ENCODE assay signal across 28 cellular contexts in genomic region chr2:6841537-6842287, GRCh38. TPM values are rescaled to one million over a fixed set of nuclear protein-coding genes. Genes with fewer than 3 reads are reported as not detected.
"Had no signal": no experiment of that assay in that cellular context is flagged by ENCODE, and none has a peak within 500 bp of the region (broad histone marks: within the 10 kb centered on the region; RNA-seq: fewer than 3 reads in every experiment).

No MANE protein-coding gene starts in this region.

- H3K4me2 ChIP-seq: neural progenitor cell, smooth muscle cell had no signal

- H3K4me3 ChIP-seq: neural progenitor cell, ovary, psoas muscle, skin epidermis, smooth muscle cell, spleen, suprapubic skin, testis, tibial artery, transverse colon, upper lobe of right lung, uterus had no signal

- H3K27ac ChIP-seq: neural progenitor cell, ovary, parathyroid adenoma, psoas muscle, skin epidermis, spleen, suprapubic skin, testis, tibial artery, transverse colon, upper lobe of right lung, uterus had no signal

- ATAC-seq: natural killer cell; psoas muscle; right cardiac atrium; sciatic nerve; stimulated activated memory B cell treated with anti-CD40 and anti-IgM and Interleukin-4, amounts not matched to agents 10 μg/mL and 1 μg/mL and 100 μg/mL, for 72 hours; stimulated activated naive CD8-positive, alpha-beta T cell treated with anti-CD3 and anti-CD28 coated beads, Interleukin-15, amount 100 ng/mL, for 72 hours; stimulated activated naive CD8-positive, alpha-beta T cell treated with anti-CD3 and anti-CD28 coated beads, Interleukin-15, Interleukin-2, amounts not matched to agents 100 U/mL and 50 U/mL, for 24 hours; upper lobe of right lung had no signal

- H3K9me3 ChIP-seq: testis had no signal

- DNase-seq: natural killer cell; occipital lobe; ovary; posterior cingulate gyrus; psoas muscle; right cardiac atrium; spleen; stimulated activated CD4-positive, alpha-beta T cell treated with anti-CD3 and anti-CD28 coated beads, Interleukin-12 subunit alpha, Interleukin-12 subunit beta, amount 100 ng/mL, for 4 hours; stimulated activated CD4-positive, alpha-beta T cell treated with anti-CD3 and anti-CD28 coated beads, Interleukin-1b, Interleukin-23, amount 100 ng/mL, for 48 hours; stimulated activated CD4-positive, alpha-beta T cell treated with anti-CD3 and anti-CD28 coated beads, Interleukin-4, amount 100 ng/mL, for 1 hour; stimulated activated CD4-positive, alpha-beta T cell treated with anti-CD3 and anti-CD28 coated beads, Interleukin-4, amount 100 ng/mL, for 4 hours; stimulated activated CD8-positive, alpha-beta memory T cell treated with anti-CD3 and anti-CD28 coated beads, Interleukin-4, amount 100 ng/mL, for 48 hours; stimulated activated naive CD4-positive, alpha-beta T cell; stimulated activated naive CD8-positive, alpha-beta T cell treated with anti-CD3 and anti-CD28 coated beads, Interleukin-15, amount 100 ng/mL, for 72 hours; stimulated activated naive CD8-positive, alpha-beta T cell treated with anti-CD3 and anti-CD28 coated beads, Interleukin-15, Interleukin-2, amounts not matched to agents 100 U/mL and 50 U/mL, for 24 hours; substantia nigra; testis; tibial artery; transverse colon; upper lobe of right lung; uterus had no signal

- H3K4me1 ChIP-seq: neural progenitor cell, parathyroid adenoma, psoas muscle, spleen, suprapubic skin, testis, tibial artery, transverse colon, upper lobe of right lung, uterus had no signal

RNA-seq across cellular contexts. Expression of gene RSAD2, which starts 35.9 kb away (rescaled TPM):
- total RNA-seq: smooth muscle cell had no signal
- polyA plus RNA-seq: smooth muscle cell had no signal
